1 cellular context compared by ENCODE assay signal in the genomic region with DNA sequence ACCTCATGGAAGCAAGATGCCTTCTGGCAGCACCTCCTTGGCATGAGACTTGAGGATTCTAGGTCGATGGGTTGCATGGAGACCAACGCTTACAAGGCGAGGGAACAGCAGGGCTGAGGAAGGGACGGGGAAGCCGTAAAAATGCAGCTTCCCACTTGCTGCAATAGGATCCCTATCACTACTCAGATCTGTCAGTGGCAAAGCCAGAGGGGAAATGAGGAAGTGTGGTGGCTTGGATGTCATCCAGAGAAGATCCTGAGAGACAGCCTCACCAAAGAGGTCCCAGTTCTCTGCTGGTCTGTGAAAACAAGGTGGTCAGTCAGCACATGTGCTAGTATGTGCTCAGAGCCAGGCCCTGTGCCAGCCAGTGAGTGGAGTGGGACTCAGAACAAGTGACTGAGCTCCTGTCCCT.
TF ChIP-seq lines count a peak whose summit lies in the region.

No MANE protein-coding gene starts in this region.

TF ChIP-seq in K562, 482 proteins besides CTCF, POLR2A, EP300 and RAD21 (continued from another document):
- TF ChIP-seq STAT5A (IDR thresholded peaks at IDR 0.05; ENCODE audit: borderline replicate concordance, low read length) (no peak), HNRNPLL (IDR thresholded peaks at IDR 0.05; ENCODE audit: low read depth, low read length, poor library complexity, severe bottlenecking) (no peak), ZNF584 (CRISPR knock-in tag; IDR thresholded peaks at IDR 0.05; ENCODE audit: low read depth) (no peak), HDAC3 (IDR thresholded peaks at IDR 0.05; ENCODE audit: borderline replicate concordance, partially characterized antibody) (no peak), CEBPB (tag; IDR thresholded peaks at IDR 0.05) (peak; percentile 69), CAMTA2 (CRISPR knock-in tag; conservative IDR thresholded peaks at IDR 0.05) (no peak)
- TF ChIP-seq, protein P1, sequence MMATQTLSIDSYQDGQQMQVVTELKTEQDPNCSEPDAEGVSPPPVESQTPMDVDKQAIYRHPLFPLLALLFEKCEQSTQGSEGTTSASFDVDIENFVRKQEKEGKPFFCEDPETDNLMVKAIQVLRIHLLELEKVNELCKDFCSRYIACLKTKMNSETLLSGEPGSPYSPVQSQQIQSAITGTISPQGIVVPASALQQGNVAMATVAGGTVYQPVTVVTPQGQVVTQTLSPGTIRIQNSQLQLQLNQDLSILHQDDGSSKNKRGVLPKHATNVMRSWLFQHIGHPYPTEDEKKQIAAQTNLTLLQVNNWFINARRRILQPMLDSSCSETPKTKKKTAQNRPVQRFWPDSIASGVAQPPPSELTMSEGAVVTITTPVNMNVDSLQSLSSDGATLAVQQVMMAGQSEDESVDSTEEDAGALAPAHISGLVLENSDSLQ (IDR thresholded peaks at IDR 0.05): peak; percentile 70; the same call in 1 of the 2 replicates
- TF ChIP-seq, protein P2, sequence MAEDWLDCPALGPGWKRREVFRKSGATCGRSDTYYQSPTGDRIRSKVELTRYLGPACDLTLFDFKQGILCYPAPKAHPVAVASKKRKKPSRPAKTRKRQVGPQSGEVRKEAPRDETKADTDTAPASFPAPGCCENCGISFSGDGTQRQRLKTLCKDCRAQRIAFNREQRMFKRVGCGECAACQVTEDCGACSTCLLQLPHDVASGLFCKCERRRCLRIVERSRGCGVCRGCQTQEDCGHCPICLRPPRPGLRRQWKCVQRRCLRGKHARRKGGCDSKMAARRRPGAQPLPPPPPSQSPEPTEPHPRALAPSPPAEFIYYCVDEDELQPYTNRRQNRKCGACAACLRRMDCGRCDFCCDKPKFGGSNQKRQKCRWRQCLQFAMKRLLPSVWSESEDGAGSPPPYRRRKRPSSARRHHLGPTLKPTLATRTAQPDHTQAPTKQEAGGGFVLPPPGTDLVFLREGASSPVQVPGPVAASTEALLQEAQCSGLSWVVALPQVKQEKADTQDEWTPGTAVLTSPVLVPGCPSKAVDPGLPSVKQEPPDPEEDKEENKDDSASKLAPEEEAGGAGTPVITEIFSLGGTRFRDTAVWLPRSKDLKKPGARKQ (CRISPR knock-in tag; IDR thresholded peaks at IDR 0.05): no peak
- TF ChIP-seq, protein P3, sequence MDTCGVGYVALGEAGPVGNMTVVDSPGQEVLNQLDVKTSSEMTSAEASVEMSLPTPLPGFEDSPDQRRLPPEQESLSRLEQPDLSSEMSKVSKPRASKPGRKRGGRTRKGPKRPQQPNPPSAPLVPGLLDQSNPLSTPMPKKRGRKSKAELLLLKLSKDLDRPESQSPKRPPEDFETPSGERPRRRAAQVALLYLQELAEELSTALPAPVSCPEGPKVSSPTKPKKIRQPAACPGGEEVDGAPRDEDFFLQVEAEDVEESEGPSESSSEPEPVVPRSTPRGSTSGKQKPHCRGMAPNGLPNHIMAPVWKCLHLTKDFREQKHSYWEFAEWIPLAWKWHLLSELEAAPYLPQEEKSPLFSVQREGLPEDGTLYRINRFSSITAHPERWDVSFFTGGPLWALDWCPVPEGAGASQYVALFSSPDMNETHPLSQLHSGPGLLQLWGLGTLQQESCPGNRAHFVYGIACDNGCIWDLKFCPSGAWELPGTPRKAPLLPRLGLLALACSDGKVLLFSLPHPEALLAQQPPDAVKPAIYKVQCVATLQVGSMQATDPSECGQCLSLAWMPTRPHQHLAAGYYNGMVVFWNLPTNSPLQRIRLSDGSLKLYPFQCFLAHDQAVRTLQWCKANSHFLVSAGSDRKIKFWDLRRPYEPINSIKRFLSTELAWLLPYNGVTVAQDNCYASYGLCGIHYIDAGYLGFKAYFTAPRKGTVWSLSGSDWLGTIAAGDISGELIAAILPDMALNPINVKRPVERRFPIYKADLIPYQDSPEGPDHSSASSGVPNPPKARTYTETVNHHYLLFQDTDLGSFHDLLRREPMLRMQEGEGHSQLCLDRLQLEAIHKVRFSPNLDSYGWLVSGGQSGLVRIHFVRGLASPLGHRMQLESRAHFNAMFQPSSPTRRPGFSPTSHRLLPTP (IDR thresholded peaks at IDR 0.05; ENCODE audit: borderline replicate concordance, extremely low read depth, insufficient read length): no peak
